In the genomic region with DNA sequence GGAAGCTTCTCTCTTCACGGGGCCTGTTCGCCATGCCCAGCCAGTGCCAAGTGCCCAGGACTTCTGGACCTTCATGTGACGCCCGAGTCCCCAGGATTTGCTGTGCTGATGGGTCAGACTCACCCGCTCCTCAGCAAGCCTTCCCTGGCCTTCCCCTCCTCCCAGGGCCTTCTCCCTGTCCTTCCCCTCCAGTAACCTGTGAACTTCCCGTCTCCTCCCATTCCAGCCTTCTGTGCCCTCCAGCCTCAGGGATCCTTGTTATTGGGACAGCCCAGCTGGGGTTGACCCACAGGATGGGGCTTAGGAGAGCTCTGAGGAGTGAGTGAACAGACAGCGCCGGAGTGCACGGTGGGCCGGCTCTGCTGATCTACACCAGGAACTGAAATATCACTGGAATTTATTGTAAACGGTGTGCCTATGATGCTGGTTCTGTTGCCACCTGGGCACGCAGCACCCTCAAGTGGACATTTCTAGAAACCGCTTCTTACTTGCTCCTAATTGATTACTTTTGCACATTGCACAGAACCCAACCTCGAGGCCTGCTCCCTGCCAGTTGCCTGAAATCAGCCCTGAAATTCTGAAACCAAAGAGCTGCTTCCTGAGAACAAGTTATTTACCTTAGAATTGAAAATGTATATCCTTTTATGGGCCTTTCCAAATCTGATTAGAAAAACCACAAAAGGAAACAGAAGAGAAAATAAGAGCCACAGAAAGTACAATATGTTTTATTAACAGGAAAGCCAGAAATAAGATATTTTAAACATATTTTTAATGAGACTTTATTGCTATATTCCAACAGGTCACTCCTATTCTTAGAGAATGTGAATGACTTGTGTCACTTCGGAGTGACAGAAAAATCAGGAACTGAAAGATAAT, we compare ENCODE assay signal across 1 cellular context.
TF ChIP-seq lines count a peak whose summit lies in the region.

No MANE protein-coding gene starts in this region.

TF ChIP-seq in WTC11, 78 proteins besides CTCF, POLR2A, EP300 and RAD21 (continued from another document):
- no peak for TF ChIP-seq ZNF281 (CRISPR knock-in tag; IDR thresholded peaks at IDR 0.05)
- TF ChIP-seq FOXK1 (CRISPR knock-in tag; IDR thresholded peaks at IDR 0.05) = no peak
- TF ChIP-seq ZBTB43 (CRISPR knock-in tag; IDR thresholded peaks at IDR 0.05) = no peak
- no peak for TF ChIP-seq ZNF671 (CRISPR knock-in tag; IDR thresholded peaks at IDR 0.05)
- no peak for TF ChIP-seq TP53 (CRISPR knock-in tag; IDR thresholded peaks at IDR 0.05)
- TF ChIP-seq FOXP4 (CRISPR knock-in tag; IDR thresholded peaks at IDR 0.05) = no peak
- TF ChIP-seq PREB (CRISPR knock-in tag; IDR thresholded peaks at IDR 0.05; ENCODE audit: borderline replicate concordance) = no peak
- no peak for TF ChIP-seq ZNF416 (CRISPR knock-in tag; IDR thresholded peaks at IDR 0.05)
- TF ChIP-seq EMX1 (CRISPR knock-in tag; IDR thresholded peaks at IDR 0.05) = no peak
- TF ChIP-seq ZMAT4 (CRISPR knock-in tag; IDR thresholded peaks at IDR 0.05) = no peak
- TF ChIP-seq SMAD3 (CRISPR knock-in tag; IDR thresholded peaks at IDR 0.05; ENCODE audit: borderline replicate concordance) = no peak
- no peak for TF ChIP-seq MLX (CRISPR knock-in tag; IDR thresholded peaks at IDR 0.05)
- TF ChIP-seq ESRRA (CRISPR knock-in tag; IDR thresholded peaks at IDR 0.05; ENCODE audit: borderline replicate concordance) = no peak
- no peak for TF ChIP-seq NFYB (CRISPR knock-in tag; conservative IDR thresholded peaks at IDR 0.05; ENCODE audit: low read depth)
- no peak for TF ChIP-seq ZNF423 (CRISPR knock-in tag; IDR thresholded peaks at IDR 0.05)
- no peak for TF ChIP-seq ARID4B (CRISPR knock-in tag; IDR thresholded peaks at IDR 0.05; ENCODE audit: borderline replicate concordance)
